ENCODE assay signal across 1 cellular context in the genomic region with DNA sequence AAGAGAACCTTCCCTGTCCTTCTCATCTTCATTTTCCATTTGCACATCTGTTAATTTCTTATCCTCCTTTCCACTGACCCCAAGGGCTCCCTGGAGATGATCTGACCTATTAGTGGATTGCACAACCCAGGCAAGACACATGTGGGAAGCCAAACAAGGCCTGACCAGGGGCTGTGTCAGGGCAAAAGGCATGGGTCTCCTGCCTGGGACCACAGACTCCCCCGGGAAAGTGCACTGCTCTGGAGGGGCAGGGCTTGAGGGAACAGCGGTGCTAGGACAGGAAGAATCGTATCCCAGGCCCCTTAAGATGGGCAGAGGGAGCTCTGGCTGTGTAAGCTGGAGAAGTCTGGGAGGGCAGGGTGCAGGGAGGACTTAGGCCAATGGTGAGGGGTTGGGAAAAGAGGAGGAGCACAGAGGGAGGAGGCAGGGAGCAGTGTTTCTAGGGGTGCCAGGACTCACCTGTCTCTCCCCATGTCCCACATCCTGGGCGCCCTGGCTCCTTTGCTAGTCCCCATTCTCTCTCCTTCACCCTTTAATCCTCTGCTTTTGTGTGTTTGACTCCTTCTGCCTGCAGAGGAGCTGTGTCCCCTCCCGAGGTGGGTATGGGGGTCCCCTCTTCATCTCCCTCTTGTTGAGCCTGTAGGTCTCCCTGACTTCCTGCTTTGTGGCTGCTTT.
TF ChIP-seq lines count a peak whose summit lies in the region.

No MANE protein-coding gene starts in this region.

TF ChIP-seq in WTC11, 78 proteins besides CTCF, POLR2A, EP300 and RAD21 (continued from another document):
- TF ChIP-seq, protein P1, sequence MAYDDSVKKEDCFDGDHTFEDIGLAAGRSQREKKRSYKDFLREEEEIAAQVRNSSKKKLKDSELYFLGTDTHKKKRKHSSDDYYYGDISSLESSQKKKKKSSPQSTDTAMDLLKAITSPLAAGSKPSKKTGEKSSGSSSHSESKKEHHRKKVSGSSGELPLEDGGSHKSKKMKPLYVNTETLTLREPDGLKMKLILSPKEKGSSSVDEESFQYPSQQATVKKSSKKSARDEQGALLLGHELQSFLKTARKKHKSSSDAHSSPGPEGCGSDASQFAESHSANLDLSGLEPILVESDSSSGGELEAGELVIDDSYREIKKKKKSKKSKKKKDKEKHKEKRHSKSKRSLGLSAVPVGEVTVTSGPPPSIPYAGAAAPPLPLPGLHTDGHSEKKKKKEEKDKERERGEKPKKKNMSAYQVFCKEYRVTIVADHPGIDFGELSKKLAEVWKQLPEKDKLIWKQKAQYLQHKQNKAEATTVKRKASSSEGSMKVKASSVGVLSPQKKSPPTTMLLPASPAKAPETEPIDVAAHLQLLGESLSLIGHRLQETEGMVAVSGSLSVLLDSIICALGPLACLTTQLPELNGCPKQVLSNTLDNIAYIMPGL (CRISPR knock-in tag; IDR thresholded peaks at IDR 0.05), result no peak
- TF ChIP-seq KAT7 (CRISPR knock-in tag; IDR thresholded peaks at IDR 0.05; ENCODE audit: borderline replicate concordance), result no peak
- TF ChIP-seq NFE2L1 (CRISPR knock-in tag; IDR thresholded peaks at IDR 0.05), result no peak
- TF ChIP-seq, protein P2, sequence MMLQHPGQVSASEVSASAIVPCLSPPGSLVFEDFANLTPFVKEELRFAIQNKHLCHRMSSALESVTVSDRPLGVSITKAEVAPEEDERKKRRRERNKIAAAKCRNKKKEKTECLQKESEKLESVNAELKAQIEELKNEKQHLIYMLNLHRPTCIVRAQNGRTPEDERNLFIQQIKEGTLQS (CRISPR knock-in tag; conservative IDR thresholded peaks at IDR 0.05), result no peak
- no peak for TF ChIP-seq SMAD4 (CRISPR knock-in tag; IDR thresholded peaks at IDR 0.05)
- no peak for TF ChIP-seq FOXP1 (CRISPR knock-in tag; IDR thresholded peaks at IDR 0.05; ENCODE audit: borderline replicate concordance)
- TF ChIP-seq GTF2I (CRISPR knock-in tag; conservative IDR thresholded peaks at IDR 0.05), result no peak
- TF ChIP-seq NR1H2 (CRISPR knock-in tag; IDR thresholded peaks at IDR 0.05), result no peak
TF ChIP-seq in WTC11: peak in this region for 0.
